ENCODE assay signal across 8 cellular contexts in genomic region chr15:101187820-101188516, GRCh38.
DNase-seq lines count a peak whose midpoint lies in the region; ATAC-seq, FAIRE-seq and TF ChIP-seq lines count a peak whose summit lies in the region.

No MANE protein-coding gene starts in this region.

- no peak for TF ChIP-seq POLR2A in GM12891 (IDR thresholded peaks at IDR 0.05; ENCODE audit: low read depth, low read length)

- CTCF ChIA-PET in MCF 10A (lab: Yijun Ruan, JAX), result no interaction called here
- CTCF ChIA-PET in mammary epithelial cell (lab: Charles Lee; ENCODE audit: low non-redundant PET), result interaction anchor here (0.7 kb wide), 1 partner anchor 8 kb away, joined by 5 read pairs; no protein-coding TSS in a partner anchor

- H3K27me3 ChIP-seq in mammary epithelial cell (ENCODE audit: insufficient read depth, low read length) (no peaks in the 10 kb centered on the region), RWPE2 (ENCODE audit: insufficient read depth, poor library complexity, severe bottlenecking) (no peaks in the 10 kb centered on the region), smooth muscle cell (ENCODE audit: low read depth) (no peaks in the 10 kb centered on the region), MM.1S (replicated peaks; ENCODE audit: insufficient read depth, low read length) (no peaks in the 10 kb centered on the region)

- FAIRE-seq in GM12891 (lab: Jason Lieb, UNC), result no peak

- no peak overlapping the region for H3K4me2 ChIP-seq in mammary epithelial cell (ENCODE audit: insufficient read depth, low read depth, low read length)
- H3K4me2 ChIP-seq in smooth muscle cell, result peak overlapping the region; percentile 81
- no peak overlapping the region for H3K4me2 ChIP-seq in MM.1S (ENCODE audit: low read depth, low read length)

- TF ChIP-seq CTCF in MCF 10A (IDR thresholded peaks at IDR 0.05; ENCODE audit: unreplicated experiment) (no peak), mammary epithelial cell (conservative IDR thresholded peaks at IDR 0.05 in 1 of 2, IDR thresholded peaks at IDR 0.05 in 1 of 2; ENCODE audit: extremely low read depth in 1 of 2, insufficient read depth in 1 of 2, low read depth in 1 of 2, low read length in 2 of 2) (no peak), RWPE2 (IDR thresholded peaks at IDR 0.05; ENCODE audit: poor library complexity, severe bottlenecking) (no peak), foreskin fibroblast (IDR thresholded peaks at IDR 0.05; ENCODE audit: low read depth, low read length) (no peak), smooth muscle cell (IDR thresholded peaks at IDR 0.05; ENCODE audit: borderline replicate concordance, insufficient read depth, poor library complexity, severe bottlenecking) (no peak), MM.1S (IDR thresholded peaks at IDR 0.05; ENCODE audit: low read length) (no peak)

- in situ Hi-C loops in mammary epithelial cell (cut with MboI; ENCODE audit: low sequenced_read_pairs in 2 of 2), result no loop called here

- H3K27ac Mint-ChIP-seq in MCF 10A (ENCODE audit: low read depth, unreplicated experiment), result peak overlapping the region; percentile 73

- H3K36me3 ChIP-seq in mammary epithelial cell (ENCODE audit: insufficient read depth, low read length) (no peaks in the 10 kb centered on the region), RWPE2 (ENCODE audit: low read depth) (peaks cover 21% of the 10 kb centered on the region), smooth muscle cell (ENCODE audit: low read depth) (no peaks in the 10 kb centered on the region), MM.1S (replicated peaks; ENCODE audit: insufficient read depth, low read length) (no peaks in the 10 kb centered on the region)

- no TSS peak for BruUV-seq in MCF 10A (replicated peaks; lab: Mats Ljungman, UMichigan)
- no TSS peak for BruUV-seq in mammary epithelial cell (replicated peaks; lab: Mats Ljungman, UMichigan)

- WGBS in mammary epithelial cell (ENCODE audit: low coverage, missing lambda C conversion rate), result 92% methylated on average over 17 of the region's 17 CpGs
- WGBS in smooth muscle cell (ENCODE audit: low lambda C conversion rate), result 31% methylated on average over 17 of the region's 17 CpGs

- POLR2A ChIA-PET in MCF 10A (lab: Yijun Ruan, JAX), result interaction anchor here (0.7 to 1.1 kb wide), 3 partner anchors 21 to 107 kb away, joined by 3 to 6 read pairs (median 5); no protein-coding TSS in a partner anchor

- H3K27me3 Mint-ChIP-seq in MCF 10A (ENCODE audit: insufficient read depth, unreplicated experiment), result no peaks in the 10 kb centered on the region

- H3K9ac ChIP-seq in mammary epithelial cell (ENCODE audit: insufficient read depth, low read length) (no peak overlapping the region), smooth muscle cell (ENCODE audit: low read depth) (peak overlapping the region; percentile 94), MM.1S (ENCODE audit: low read length) (no peak overlapping the region)

- no peak overlapping the region for H3K27ac ChIP-seq in mammary epithelial cell (ENCODE audit: insufficient read depth, low read depth, low read length)
- peak overlapping the region; percentile 92 for H3K27ac ChIP-seq in RWPE2 (ENCODE audit: poor library complexity, severe bottlenecking)
- H3K27ac ChIP-seq in smooth muscle cell (ENCODE audit: low read depth), result peak overlapping the region; percentile 100
- H3K27ac ChIP-seq in MM.1S (ENCODE audit: low read length), result no peak overlapping the region

- dilution Hi-C loops in mammary epithelial cell (cut with HindIII; ENCODE audit: low sequenced_read_pairs), result no loop called here

- peaks cover 24% of the 10 kb centered on the region for H3K4me1 Mint-ChIP-seq in MCF 10A (ENCODE audit: insufficient read depth, unreplicated experiment)

- intact Hi-C loops in MCF 10A (cut with micrococcal nuclease) (loop anchor here (5.0 kb wide), 1 partner anchor 51 kb away; no protein-coding TSS in a partner anchor), mammary epithelial cell (cut with micrococcal nuclease) (loop anchor here (2.0 kb wide), 1 partner anchor 13 kb away; no protein-coding TSS in a partner anchor)

- H3K79me2 ChIP-seq in mammary epithelial cell (ENCODE audit: insufficient read depth, low read length) (peaks cover 96% of the 10 kb centered on the region), smooth muscle cell (ENCODE audit: low read depth) (peaks cover 86% of the 10 kb centered on the region), MM.1S (ENCODE audit: low read length) (peaks cover 99% of the 10 kb centered on the region)

- H4K20me1 ChIP-seq in mammary epithelial cell (ENCODE audit: insufficient read depth, low read length) (peaks cover 4% of the 10 kb centered on the region), smooth muscle cell (ENCODE audit: low read depth) (peaks cover 6% of the 10 kb centered on the region), MM.1S (ENCODE audit: insufficient read depth, low read length) (0 out of 2 replicates have a peak, but pooled peaks cover 4% of the 10 kb centered on the region)

- peak; percentile 3; the same call in 1 of the 3 replicates for ATAC-seq in RWPE2 (ENCODE audit: low read depth)
- ATAC-seq in HG03045 (IDR thresholded peaks at IDR 0.05; ENCODE audit: unreplicated experiment), result no peak

- no peaks in the 10 kb centered on the region for H3K9me3 ChIP-seq in mammary epithelial cell (replicated peaks; ENCODE audit: insufficient read depth, low read length)
- H3K9me3 ChIP-seq in RWPE2 (ENCODE audit: severe bottlenecking), result no peaks in the 10 kb centered on the region
- H3K9me3 ChIP-seq in smooth muscle cell (replicated peaks; ENCODE audit: low read depth), result no peaks in the 10 kb centered on the region
- no peaks in the 10 kb centered on the region for H3K9me3 ChIP-seq in MM.1S (replicated peaks; ENCODE audit: insufficient read depth, low read length)

- H2AFZ ChIP-seq in mammary epithelial cell (ENCODE audit: low read depth, low read length), result no peak overlapping the region
- no peak overlapping the region for H2AFZ ChIP-seq in smooth muscle cell (ENCODE audit: low read depth)
- no peak overlapping the region for H2AFZ ChIP-seq in MM.1S (ENCODE audit: low read length)

- H3K9me2 ChIP-seq in MM.1S (replicated peaks; ENCODE audit: insufficient read depth, low read length), result no peaks in the 10 kb centered on the region

- peaks cover 57% of the 10 kb centered on the region for H3F3A ChIP-seq in smooth muscle cell (ENCODE audit: low read depth)
- H3F3A ChIP-seq in MM.1S (ENCODE audit: insufficient read depth, low read length), result peaks cover 5% of the 10 kb centered on the region; the same call in 1 of the 2 replicates

- H3K9me3 Mint-ChIP-seq in MCF 10A (ENCODE audit: unreplicated experiment), result no peaks in the 10 kb centered on the region

- H3K4me1 ChIP-seq in mammary epithelial cell (ENCODE audit: insufficient read depth, low read length) (peaks cover 21% of the 10 kb centered on the region), RWPE2 (ENCODE audit: insufficient read depth, poor library complexity, severe bottlenecking) (peaks cover 58% of the 10 kb centered on the region), smooth muscle cell (ENCODE audit: low read depth) (peaks cover 46% of the 10 kb centered on the region), MM.1S (ENCODE audit: low read length) (peaks cover 4% of the 10 kb centered on the region; the same call in 1 of the 2 replicates)

- DNase-seq in MCF 10A (ENCODE audit: unreplicated experiment) (no peak), mammary epithelial cell (no peak), RWPE2 (ENCODE audit: low spot score) (no peak), foreskin fibroblast (peak; percentile 53 to 58), smooth muscle cell (lab: John Stamatoyannopoulos, UW; ENCODE audit: unreplicated experiment) (no peak), MM.1S (no peak), GM12891 (ENCODE audit: insufficient read length, low spot score) (no peak)

- H3K4me3 Mint-ChIP-seq in MCF 10A (ENCODE audit: unreplicated experiment), result no peak overlapping the region

- H3K36me3 Mint-ChIP-seq in MCF 10A (ENCODE audit: insufficient read depth, unreplicated experiment), result no peaks in the 10 kb centered on the region

- H3K4me3 ChIP-seq in mammary epithelial cell (replicated peaks in 1 of 3; ENCODE audit: insufficient read depth in 1 of 3, low read depth in 2 of 3, low read length in 3 of 3) (no peak overlapping the region), RWPE2 (ENCODE audit: severe bottlenecking) (no peak overlapping the region), foreskin fibroblast (ENCODE audit: low read depth in 1 of 2, low read length in 2 of 2) (peak overlapping the region; percentile 20 to 30), smooth muscle cell (peak overlapping the region; percentile 31), MM.1S (ENCODE audit: low read length) (no peak overlapping the region)

TF ChIP-seq in GM12891, 5 proteins besides CTCF, POLR2A, EP300 and RAD21:
- no peak for TF ChIP-seq TAF1 (IDR thresholded peaks at IDR 0.05; ENCODE audit: low read depth, low read length)
- no peak for TF ChIP-seq POU2F2 (IDR thresholded peaks at IDR 0.05; ENCODE audit: low read depth, low read length)
- TF ChIP-seq PAX5 (IDR thresholded peaks at IDR 0.05; ENCODE audit: insufficient read depth, low read length, severe bottlenecking), result no peak

Comparison
In these comparisons a context has a peak if more than half of its experiments do, and no peak if none do; other contexts are left out.
1. DNase-seq: peak in foreskin fibroblast (2 of 2); none in MCF 10A (single experiment), mammary epithelial cell (single experiment), RWPE2 (single experiment), smooth muscle cell (single experiment), MM.1S (single experiment) and GM12891 (single experiment).
2. H3K27ac ChIP-seq: peak in RWPE2 (single experiment) and smooth muscle cell (single experiment); none in mammary epithelial cell (single experiment) and MM.1S (single experiment).
3. H3K4me3 ChIP-seq: peak in foreskin fibroblast (2 of 2) and smooth muscle cell (single experiment); none in mammary epithelial cell (0 of 3), RWPE2 (single experiment) and MM.1S (single experiment).